ENCODE assay signal across 12 cellular contexts in the genomic region with DNA sequence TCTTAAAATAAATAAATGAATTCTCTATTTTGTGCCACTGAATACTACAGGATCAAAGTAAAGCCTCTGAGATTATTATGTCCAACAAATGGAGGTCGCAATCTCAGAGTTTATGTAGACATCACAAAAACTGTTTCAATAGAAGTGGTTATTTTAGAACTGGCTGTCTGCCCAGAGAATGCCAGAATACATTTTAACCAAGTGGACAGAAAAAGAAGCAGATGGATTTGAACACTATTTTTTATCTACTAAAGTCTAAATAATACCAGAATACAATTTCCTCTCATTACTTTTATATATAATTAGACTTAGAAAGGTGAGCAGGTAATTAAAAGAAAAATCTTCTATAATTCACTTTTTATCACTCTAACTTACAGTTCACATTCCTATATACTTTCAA.
DNase-seq lines count a peak whose midpoint lies in the region; ATAC-seq and TF ChIP-seq lines count a peak whose summit lies in the region.
"Had no signal": no experiment of that assay in that cellular context is flagged by ENCODE, and none has a peak within 500 bp of the region (broad histone marks: within the 10 kb centered on the region; RNA-seq: fewer than 3 reads in every experiment).

No MANE protein-coding gene starts in this region.

- H3K36me3 ChIP-seq in adipocyte (ENCODE audit: control insufficient read depth, insufficient read depth, low read length, severe bottlenecking), result no peaks in the 10 kb centered on the region
- H3K36me3 ChIP-seq: suprapubic skin had no signal

- peaks cover 1% of the 10 kb centered on the region for H3K4me1 ChIP-seq in right cardiac atrium (ENCODE audit: control insufficient read depth, insufficient read depth, low read length)
- peaks cover 53% of the 10 kb centered on the region for H3K4me1 ChIP-seq in adipocyte (ENCODE audit: control insufficient read depth, insufficient read depth, low read length)

- H3K27ac Mint-ChIP-seq in activated naive CD4-positive, alpha-beta T cell treated with anti-CD3 and anti-CD28 coated beads, Interleukin-2, amount 50 U/mL, for 72 hours, result no peak overlapping the region
- H3K27ac Mint-ChIP-seq: progenitor cell of endocrine pancreas had no signal

- in situ Hi-C loops in GM13976 (cut with MboI; ENCODE audit: low sequenced_read_pairs, unreplicated experiment), result no loop called here

- TF ChIP-seq CTCF in GM13976 (IDR thresholded peaks at IDR 0.05; ENCODE audit: borderline replicate concordance, control extremely low read depth, extremely low read depth, insufficient read depth, missing control alignments), result no peak

- no peaks in the 10 kb centered on the region for H3K27me3 ChIP-seq in right cardiac atrium (ENCODE audit: control insufficient read depth, insufficient read depth)
- no peaks in the 10 kb centered on the region for H3K27me3 ChIP-seq in adipocyte (replicated peaks; ENCODE audit: control insufficient read depth, insufficient read depth, low read length)
- H3K27me3 ChIP-seq: suprapubic skin had no signal

- H3K36me3 Mint-ChIP-seq in activated naive CD4-positive, alpha-beta T cell treated with anti-CD3 and anti-CD28 coated beads, Interleukin-2, amount 50 U/mL, for 72 hours, result no peaks in the 10 kb centered on the region

- H3K9me3 ChIP-seq in right cardiac atrium (ENCODE audit: control insufficient read depth, low read length), result no peaks in the 10 kb centered on the region
- no peaks in the 10 kb centered on the region for H3K9me3 ChIP-seq in adipocyte (ENCODE audit: control insufficient read depth, low read length)
- H3K9me3 ChIP-seq: suprapubic skin had no signal

- no peak for DNase-seq in left ventricle myocardium superior
- DNase-seq in right cardiac atrium, result no peak
- peak; percentile 96 for DNase-seq in adipocyte (ENCODE audit: low read depth)
- DNase-seq in globus pallidus (ENCODE audit: low spot score), result peak; percentile 54
- no peak for DNase-seq in mesenteric fat pad (ENCODE audit: low spot score)
- DNase-seq in GM13976 (ENCODE audit: low spot score), result no peak
- no peak for DNase-seq in activated naive CD4-positive, alpha-beta T cell treated with anti-CD3 and anti-CD28 coated beads, Interleukin-2, amount 50 U/mL, for 72 hours (ENCODE audit: low spot score in 2 of 2)
- DNase-seq: NCI-H2029 treated with DMSO at 0.1 percent for 48 hours had no signal

- H3K9me3 Mint-ChIP-seq in activated naive CD4-positive, alpha-beta T cell treated with anti-CD3 and anti-CD28 coated beads, Interleukin-2, amount 50 U/mL, for 72 hours, result no peaks in the 10 kb centered on the region

- H3K4me3 ChIP-seq in right cardiac atrium (ENCODE audit: low read length), result no peak overlapping the region
- H3K4me3 ChIP-seq in adipocyte (ENCODE audit: low read length), result no peak overlapping the region
- H3K4me3 ChIP-seq: lung, suprapubic skin had no signal

- H3K9ac ChIP-seq in adipocyte (ENCODE audit: low read length), result no peak overlapping the region

- WGBS in right cardiac atrium, result 11% methylated on average over 1 of the region's 1 CpG

- no peak overlapping the region for H3K27ac ChIP-seq in right cardiac atrium (ENCODE audit: low read length)
- H3K27ac ChIP-seq: suprapubic skin had no signal

- intact Hi-C loops in left ventricle myocardium superior (cut with micrococcal nuclease), result no loop called here
- intact Hi-C loops in right cardiac atrium (cut with DNase I), result no loop called here

- peak; percentile 11 for ATAC-seq in left ventricle myocardium superior
- ATAC-seq in right cardiac atrium, result no peak
- ATAC-seq in activated naive CD4-positive, alpha-beta T cell treated with anti-CD3 and anti-CD28 coated beads, Interleukin-2, amount 50 U/mL, for 72 hours, result no peak
- ATAC-seq in GM18511 (IDR thresholded peaks at IDR 0.05; ENCODE audit: unreplicated experiment), result no peak

Comparison
In these comparisons a context has a peak if more than half of its experiments do, and no peak if none do; other contexts are left out.
1. DNase-seq: peak in adipocyte (single experiment) and globus pallidus (single experiment); none in left ventricle myocardium superior (single experiment), right cardiac atrium (0 of 3), mesenteric fat pad (single experiment), GM13976 (single experiment) and activated naive CD4-positive, alpha-beta T cell treated with anti-CD3 and anti-CD28 coated beads, Interleukin-2, amount 50 U/mL, for 72 hours (0 of 2).